9 cellular contexts compared by ENCODE assay signal in the genomic region with DNA sequence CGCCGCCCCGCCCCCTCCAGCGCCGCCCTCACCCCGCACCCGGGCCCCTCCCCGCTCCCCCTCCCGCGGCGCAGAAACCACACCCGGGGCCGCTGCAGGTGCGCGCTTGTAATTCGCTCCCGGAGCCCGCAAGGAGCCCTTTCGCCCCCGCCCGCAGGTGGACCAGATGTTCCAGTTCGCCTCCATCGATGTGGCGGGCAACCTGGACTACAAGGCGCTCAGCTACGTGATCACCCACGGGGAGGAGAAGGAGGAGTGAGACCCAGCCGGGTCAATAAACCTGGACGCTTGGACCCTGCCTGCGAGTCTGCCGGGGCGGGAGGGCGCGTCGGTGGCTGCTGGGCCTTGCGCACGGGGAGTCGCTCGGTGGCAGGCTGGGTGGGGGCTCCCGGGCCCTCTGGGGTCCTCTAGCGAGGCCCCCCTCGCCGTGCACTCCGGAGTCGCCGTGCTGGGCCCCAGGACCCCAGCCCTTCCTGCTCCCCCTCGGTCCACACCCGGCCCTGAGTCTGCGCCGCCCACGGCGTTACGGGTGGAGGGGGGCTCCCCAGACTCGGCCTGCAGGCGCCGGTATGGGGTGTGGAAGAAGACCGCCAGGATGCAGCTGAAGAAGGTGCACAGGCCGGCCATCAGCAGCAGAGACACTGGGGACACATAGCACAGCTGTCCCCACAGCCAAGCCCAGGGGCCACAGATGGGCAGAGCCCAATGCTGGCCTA. TPM values are rescaled to one million over a fixed set of nuclear protein-coding genes. Genes with fewer than 3 reads are reported as not detected.
DNase-seq lines count a peak whose midpoint lies in the region; ATAC-seq and TF ChIP-seq lines count a peak whose summit lies in the region.
"Had no signal": no experiment of that assay in that cellular context is flagged by ENCODE, and none has a peak within 500 bp of the region (broad histone marks: within the 10 kb centered on the region; RNA-seq: fewer than 3 reads in every experiment).

No MANE protein-coding gene starts in this region.

- TF ChIP-seq POLR2A in esophagus squamous epithelium (IDR thresholded peaks at IDR 0.05) = no peak
- no peak for TF ChIP-seq POLR2A in transverse colon (IDR thresholded peaks at IDR 0.05)
- TF ChIP-seq POLR2A in uterus (IDR thresholded peaks at IDR 0.05) = no peak

- H2AFZ ChIP-seq in OCI-LY7 (ENCODE audit: low read length) = no peak overlapping the region

- peaks cover 29 to 75% (median 41%) of the 10 kb centered on the region in 3 donors for H3K4me1 ChIP-seq in esophagus squamous epithelium
- H3K4me1 ChIP-seq in transverse colon = peaks cover 6 to 54% (median 46%) of the 10 kb centered on the region in 4 donors
- H3K4me1 ChIP-seq in OCI-LY7 (ENCODE audit: insufficient read depth, low read length, poor library complexity, severe bottlenecking) = peaks cover 17% of the 10 kb centered on the region
- peaks cover 0 to 11% of the 10 kb centered on the region in 2 donors for H3K4me1 ChIP-seq in uterus

- H3K27ac ChIP-seq in esophagus squamous epithelium (peak overlapping the region in 3 of 4 donors; percentile 48 to 56 (median 52)), transverse colon (peak overlapping the region in 3 of 4 donors; percentile 26 to 48 (median 35)), OCI-LY7 (ENCODE audit: low read depth, low read length, poor library complexity, severe bottlenecking) (no peak overlapping the region), uterus (no peak overlapping the region)

- H3K9me2 ChIP-seq in OCI-LY7 (ENCODE audit: insufficient read depth, low read length) = no peaks in the 10 kb centered on the region

- TF ChIP-seq EP300 in transverse colon (IDR thresholded peaks at IDR 0.05; ENCODE audit: low read depth) = no peak

- no peak for ATAC-seq in GM19035 (IDR thresholded peaks at IDR 0.05; ENCODE audit: unreplicated experiment)

- CTCF ChIA-PET in OCI-LY7 (lab: Charles Lee; ENCODE audit: unreplicated experiment) = no interaction called here

- intact Hi-C loops in esophagus squamous epithelium (cut with DNase I) = no loop called here
- intact Hi-C loops in transverse colon (cut with DNase I; ENCODE audit: low total_unique reads) = no loop called here
- intact Hi-C loops in OCI-LY7 (cut with micrococcal nuclease; ENCODE audit: unreplicated experiment) = no loop called here
- intact Hi-C loops in uterus (cut with DNase I; ENCODE audit: low total_unique reads) = no loop called here

- peak overlapping the region in 3 of 4 donors; percentile 33 to 79 (median 34) for H3K4me3 ChIP-seq in esophagus squamous epithelium
- H3K4me3 ChIP-seq in transverse colon = peak overlapping the region in 3 of 4 donors; percentile 9 to 32 (median 24)
- no peak overlapping the region for H3K4me3 ChIP-seq in OCI-LY7 (ENCODE audit: low read depth, low read length, poor library complexity, severe bottlenecking)
- peak overlapping the region in 1 of 2 donors; percentile 20 for H3K4me3 ChIP-seq in uterus

- H3K9me3 ChIP-seq in esophagus squamous epithelium = no peaks in the 10 kb centered on the region
- H3K9me3 ChIP-seq in transverse colon = no peaks in the 10 kb centered on the region
- H3K9me3 ChIP-seq in OCI-LY7 (ENCODE audit: low read length) = no peaks in the 10 kb centered on the region
- no peaks in the 10 kb centered on the region for H3K9me3 ChIP-seq in uterus

- no peaks in the 10 kb centered on the region for H4K20me1 ChIP-seq in OCI-LY7 (ENCODE audit: insufficient read depth, low read length)

- no peaks in the 10 kb centered on the region for H3K79me2 ChIP-seq in OCI-LY7 (ENCODE audit: insufficient read depth, low read depth, low read length)

- no TSS peak for BruUV-seq in OCI-LY7 (replicated peaks; lab: Mats Ljungman, UMichigan)

- WGBS in esophagus squamous epithelium, 2 donors = no CpG with 5 or more reads among the region's 58 CpGs
- 33% methylated on average over 28 of the region's 58 CpGs; no CpG with 5 or more reads in 1 of the 2 donors for WGBS in transverse colon (ENCODE audit: low coverage in 1 of 2), 2 donors

- H3K4me2 ChIP-seq in OCI-LY7 (ENCODE audit: low read length) = no peak overlapping the region

- H3K36me3 ChIP-seq in esophagus squamous epithelium = no peaks in the 10 kb centered on the region
- H3K36me3 ChIP-seq in transverse colon = no peaks in the 10 kb centered on the region
- no peaks in the 10 kb centered on the region for H3K36me3 ChIP-seq in OCI-LY7 (ENCODE audit: insufficient read depth, low read length)
- H3K36me3 ChIP-seq in uterus = no peaks in the 10 kb centered on the region

- in situ Hi-C loops in transverse colon (cut with MboI; ENCODE audit: low pct_ligation_motif_present in 1 of 4, low pct_unique_long_range_greater_than_20kb in 1 of 4, low sequenced_read_pairs in 3 of 4) = no loop called here

- POLR2A ChIA-PET in OCI-LY7 (lab: Charles Lee) = no interaction called here

- TF ChIP-seq CTCF in esophagus squamous epithelium (IDR thresholded peaks at IDR 0.05) = no peak
- TF ChIP-seq CTCF in transverse colon (IDR thresholded peaks at IDR 0.05) = no peak
- TF ChIP-seq CTCF in OCI-LY7 (conservative IDR thresholded peaks at IDR 0.05; ENCODE audit: low read length) = no peak
- TF ChIP-seq CTCF in uterus (IDR thresholded peaks at IDR 0.05) = no peak

- H3K27me3 ChIP-seq in esophagus squamous epithelium = no peaks in the 10 kb centered on the region
- no peaks in the 10 kb centered on the region for H3K27me3 ChIP-seq in transverse colon
- no peaks in the 10 kb centered on the region for H3K27me3 ChIP-seq in uterus

- peak; percentile 77 for DNase-seq in activated effector memory CD4-positive, alpha-beta T cell treated with anti-CD3 and anti-CD28 coated beads, Interleukin-2, amount 50 U/mL, for 16 hours
- no peak for DNase-seq in activated effector memory CD4-positive, alpha-beta T cell treated with Interleukin-2 at 50 U/mL for 16 hours
- DNase-seq in NCI-H774 (lab: John Stamatoyannopoulos, UW) (peak; percentile 79), esophagus squamous epithelium (lab: John Stamatoyannopoulos, UW) (no peak), transverse colon (peak; percentile 90), OCI-LY7 (ENCODE audit: low spot score) (no peak), uterus (no peak)
- DNase-seq: kidney glomerular epithelial cell had no signal

RNA-seq across cellular contexts. Expression of a gene that starts 7.1 kb away (rescaled TPM):
- total RNA-seq in esophagus squamous epithelium (1 to 10 TPM; 2.5 to 6.5 (median 4.7) TPM), transverse colon (10 to 100 TPM in 2 of 4 donors, 1 to 10 TPM in 2; 1.2 to 17.6 (median 9.2) TPM), OCI-LY7 (2022) (not detected in 2 replicates), uterus (10 to 100 TPM in 1 of 4 donors, 1 to 10 TPM in 3; 1.2 to 12.6 (median 2.8) TPM)
- total RNA-seq in OCI-LY7 (2014; rRNA removed; shearing (Covaris generic)) = not detected in 2 replicates

RNA-seq across cellular contexts. Expression of a gene that starts 7.6 kb away (rescaled TPM):
- total RNA-seq in esophagus squamous epithelium (10 to 100 TPM in 2 of 4 donors, 1 to 10 TPM in 2; 7.2 to 19.5 (median 12.8) TPM), transverse colon (100 to 1,000 TPM in 1 of 4 donors, 10 to 100 TPM in 3; 20.3 to 199 (median 33.4) TPM), OCI-LY7 (2022) (62.2 and 67.4 TPM in 2 replicates), uterus (1 to 10 TPM in 2 of 4 donors, not detected in 2; 4.6 to 9.9 TPM)
- 23.0 and 24.4 TPM in 2 replicates for total RNA-seq in OCI-LY7 (2014; rRNA removed; shearing (Covaris generic))

RNA-seq across cellular contexts. Expression of a gene that starts 7.8 kb away (rescaled TPM):
- total RNA-seq in esophagus squamous epithelium (100 to 1,000 TPM in 2 of 4 donors, 10 to 100 TPM in 2; 74.5 to 126 (median 103) TPM), transverse colon (100 to 1,000 TPM in 2 of 4 donors, 10 to 100 TPM in 1, not detected in 1; 52.0 to 152 (median 148) TPM), OCI-LY7 (2022) (276 and 359 TPM in 2 replicates), uterus (100 to 1,000 TPM in 1 of 4 donors, 10 to 100 TPM in 3; 24.1 to 168 (median 64.2) TPM)
- total RNA-seq in OCI-LY7 (2014; rRNA removed; shearing (Covaris generic)) = 388 and 420 TPM in 2 replicates

RNA-seq across cellular contexts. Expression of a gene that starts 23.7 kb away (rescaled TPM):
- 10 to 100 TPM; 40.0 to 57.6 (median 46.9) TPM for total RNA-seq in esophagus squamous epithelium
- total RNA-seq in transverse colon = 100 to 1,000 TPM in 2 of 4 donors, 10 to 100 TPM in 2; 56.5 to 256 (median 97.2) TPM
- total RNA-seq in OCI-LY7 (2014; rRNA removed; shearing (Covaris generic)) = 33.8 and 43.7 TPM in 2 replicates
- total RNA-seq in OCI-LY7 (2022) = 45.9 and 50.2 TPM in 2 replicates
- total RNA-seq in uterus = 10 to 100 TPM; 17.7 to 80.6 (median 53.4) TPM

RNA-seq across cellular contexts. Expression of a gene that starts 56.5 kb away (rescaled TPM):
- total RNA-seq in esophagus squamous epithelium (1 to 10 TPM in 2 of 4 donors, under 1 TPM in 2; 0.19 to 4.4 (median 1.7) TPM), transverse colon (1 to 10 TPM in 1 of 4 donors, under 1 TPM in 2, not detected in 1; 0.60 to 2.5 (median 0.95) TPM), OCI-LY7 (2022) (not detected in 2 replicates), uterus (10 to 100 TPM in 1 of 4 donors, 1 to 10 TPM in 1, under 1 TPM in 1, not detected in 1; 0.26 to 16.2 (median 1.2) TPM)
- total RNA-seq in OCI-LY7 (2014; rRNA removed; shearing (Covaris generic)) = not detected in 2 replicates

Comparison
In these comparisons a context has a peak if more than half of its experiments do, and no peak if none do; other contexts are left out.
1. DNase-seq: peak in activated effector memory CD4-positive, alpha-beta T cell treated with anti-CD3 and anti-CD28 coated beads, Interleukin-2, amount 50 U/mL, for 16 hours (single experiment), NCI-H774 (single experiment) and transverse colon (single experiment); none in activated effector memory CD4-positive, alpha-beta T cell treated with Interleukin-2 at 50 U/mL for 16 hours (single experiment), esophagus squamous epithelium (single experiment), OCI-LY7 (single experiment) and uterus (0 of 2).
2. H3K27ac ChIP-seq: peak in esophagus squamous epithelium (3 of 4) and transverse colon (3 of 4); none in OCI-LY7 (single experiment) and uterus (0 of 2).